10 cellular contexts compared by ENCODE assay signal in genomic region chr19:589693-590395, GRCh38. TPM values are rescaled to one million over a fixed set of nuclear protein-coding genes. Genes with fewer than 3 reads are reported as not detected.
DNase-seq lines count a peak whose midpoint lies in the region; ATAC-seq lines count a peak whose summit lies in the region.
"Had no signal": no experiment of that assay in that cellular context is flagged by ENCODE, and none has a peak within 500 bp of the region (broad histone marks: within the 10 kb centered on the region; RNA-seq: fewer than 3 reads in every experiment).

HCN2 (plus strand) TSS chr19:589881; CDS start chr19:589946, 65 bp downstream.

- no peaks in the 10 kb centered on the region for H3K9me3 ChIP-seq in adipocyte (ENCODE audit: control insufficient read depth, low read length)

- no peaks in the 10 kb centered on the region for H3K36me3 ChIP-seq in adipocyte (ENCODE audit: control insufficient read depth, insufficient read depth, low read length, severe bottlenecking)
- H3K36me3 ChIP-seq in urinary bladder (ENCODE audit: insufficient read depth) = no peaks in the 10 kb centered on the region

- DNase-seq in cardiac septum (ENCODE audit: low spot score) (no peak), Right ventricle myocardium superior (no peak), adipocyte (ENCODE audit: low read depth) (peak; percentile 53), iPS-NIHi11 (ENCODE audit: low spot score) (peak; percentile 69), NCI-H510A treated with DMSO at 0.1 percent for 48 hours (lab: John Stamatoyannopoulos, UW) (no peak), 8988T (no peak), mucosa of gallbladder (ENCODE audit: low spot score) (no peak)
- DNase-seq: activated CD4-positive, CD25-positive, alpha-beta regulatory T cell had no signal

- H3K4me1 ChIP-seq in adipocyte (ENCODE audit: control insufficient read depth, insufficient read depth, low read length) = peaks cover 6% of the 10 kb centered on the region
- peaks cover 3% of the 10 kb centered on the region for H3K4me1 ChIP-seq in urinary bladder (ENCODE audit: insufficient read depth)

- no peak within 1 kb of the TSS for H3K27ac ChIP-seq in urinary bladder (ENCODE audit: low read depth)

- no peak within 1 kb of the TSS for H3K9ac ChIP-seq in adipocyte (ENCODE audit: low read length)

- 1% methylated on average over 91 of the region's 132 CpGs for WGBS in urinary bladder

- intact Hi-C loops in cardiac septum (cut with DNase I) (no loop called here), Right ventricle myocardium superior (cut with DNase I) (no loop called here)

- peaks cover 5% of the 10 kb centered on the region for H3K27me3 ChIP-seq in adipocyte (replicated peaks; ENCODE audit: control insufficient read depth, insufficient read depth, low read length)

- ATAC-seq in Right ventricle myocardium superior (ENCODE audit: poor library complexity) = no peak
- ATAC-seq: left lobe of liver had no signal

- H3K4me3 ChIP-seq in adipocyte (ENCODE audit: low read length) (no peak within 1 kb of the TSS), urinary bladder (ENCODE audit: low read depth, low read length) (peak within 1 kb of the TSS; percentile 41)

RNA-seq across cellular contexts. Expression of gene HCN2, which starts in this region (rescaled TPM):
- total RNA-seq in cardiac septum (12.0 TPM), Right ventricle myocardium superior (4.1 TPM), urinary bladder (0.26 TPM), mucosa of gallbladder (0.40 TPM)
- 0.43 TPM for polyA plus RNA-seq in urinary bladder

Comparison
In these comparisons a context has a peak if more than half of its experiments do, and no peak if none do; other contexts are left out.
1. DNase-seq: peak in adipocyte (single experiment) and iPS-NIHi11 (single experiment); none in cardiac septum (single experiment), Right ventricle myocardium superior (single experiment), NCI-H510A treated with DMSO at 0.1 percent for 48 hours (single experiment), 8988T (single experiment) and mucosa of gallbladder (single experiment).